18 cellular contexts compared by ENCODE assay signal in the genomic region with DNA sequence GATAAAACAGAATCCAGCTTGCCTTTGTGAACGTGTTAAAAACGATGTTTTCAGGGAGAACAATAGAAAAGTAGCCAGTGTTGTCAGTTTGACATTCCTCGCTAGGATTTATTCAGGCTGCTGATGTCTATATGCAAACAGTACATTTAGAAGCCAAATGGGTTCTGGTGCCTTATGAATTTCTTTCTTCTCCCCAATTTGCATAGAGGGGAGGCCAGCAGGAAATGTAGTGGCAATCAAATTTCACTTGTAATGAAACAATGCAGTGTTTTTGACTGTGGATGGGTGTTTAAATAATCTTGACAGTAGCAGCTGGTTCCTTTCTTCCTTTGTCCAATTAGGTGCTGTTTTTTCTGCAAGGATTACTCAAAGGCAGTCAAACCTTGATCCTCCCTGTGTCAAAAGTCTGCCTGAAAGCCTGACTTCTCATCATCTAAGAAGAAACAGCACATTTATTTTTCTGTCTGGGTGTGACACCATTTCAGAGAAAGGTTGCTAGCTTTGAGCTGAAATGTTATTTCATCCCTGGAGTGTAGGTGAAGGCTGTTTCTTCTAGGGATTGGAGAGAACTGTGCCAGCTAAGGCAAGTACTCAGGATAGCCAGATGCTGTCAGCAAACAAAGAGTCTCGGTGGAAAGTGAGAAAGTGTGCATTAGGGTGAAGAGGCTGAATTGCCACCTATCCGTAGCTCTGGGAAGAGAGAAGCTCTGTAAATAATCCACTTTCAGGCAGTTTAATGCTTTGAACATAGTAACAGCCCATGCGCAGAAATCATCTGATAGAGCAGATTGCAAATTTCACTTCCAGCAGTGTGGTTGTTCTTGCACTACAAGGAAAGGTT. TPM values are rescaled to one million over a fixed set of nuclear protein-coding genes. Genes with fewer than 3 reads are reported as not detected.
DNase-seq lines count a peak whose midpoint lies in the region; ATAC-seq, FAIRE-seq and TF ChIP-seq lines count a peak whose summit lies in the region.
"Had no signal": no experiment of that assay in that cellular context is flagged by ENCODE, and none has a peak within 500 bp of the region (broad histone marks: within the 10 kb centered on the region; RNA-seq: fewer than 3 reads in every experiment).

No MANE protein-coding gene starts in this region.

- SMC1A ChIA-PET in GM12878 (lab: Charles Lee; ENCODE audit: uncharacterized antibody, unreplicated experiment), result interaction anchor here (0.8 to 1.4 kb wide), 3 partner anchors 8 to 23 kb away, joined by 3 to 6 read pairs (median 3); no protein-coding TSS in a partner anchor

- 55% methylated on average over 6 of the region's 6 CpGs for whole genome bisulfite sequencing in GM12878 (ENCODE audit: insufficient coverage, insufficient replicate concordance, low lambda C conversion rate, missing lambda C conversion rate)

- no peak overlapping the region for H3K27ac ChIP-seq in GM12878 (ENCODE audit: control insufficient read depth, insufficient read depth)
- H3K27ac ChIP-seq: esophagus squamous epithelium had no signal

- no peaks in the 10 kb centered on the region for H3K9me3 ChIP-seq in GM12878 (replicated peaks; ENCODE audit: control insufficient read depth, insufficient read depth, low read length)
- H3K9me3 ChIP-seq: esophagus squamous epithelium, tibial nerve had no signal

- ATAC-seq in GM12878 (peak; percentile 45), HG03108 (IDR thresholded peaks at IDR 0.05; ENCODE audit: unreplicated experiment) (no peak), GM18517 (IDR thresholded peaks at IDR 0.05; ENCODE audit: unreplicated experiment) (no peak)
- no peak for ATAC-seq in naive thymus-derived CD8-positive, alpha-beta T cell
- ATAC-seq: CD8-positive, alpha-beta T cell; SK-N-SH treated with all-trans-retinoic acid at 6 μM for 48 hours had no signal

- no peak overlapping the region for H2AFZ ChIP-seq in GM12878 (ENCODE audit: control insufficient read depth, low read depth, low read length)

- no peak overlapping the region for H3K4me3 Mint-ChIP-seq in type B pancreatic cell
- H3K4me3 Mint-ChIP-seq in naive thymus-derived CD8-positive, alpha-beta T cell, result no peak overlapping the region
- H3K4me3 Mint-ChIP-seq: CD8-positive, alpha-beta T cell had no signal

- peaks cover 17% of the 10 kb centered on the region for H3K4me1 Mint-ChIP-seq in type B pancreatic cell (ENCODE audit: unreplicated experiment)
- peaks cover 6 to 26% (median 18%) of the 10 kb centered on the region in 4 donors for H3K4me1 Mint-ChIP-seq in naive thymus-derived CD8-positive, alpha-beta T cell

- peaks cover 9% of the 10 kb centered on the region; the same call in 1 of the 2 replicates for H3K4me1 ChIP-seq in GM12878 (ENCODE audit: control insufficient read depth, insufficient read depth, low read length)

- no peak for TF ChIP-seq POLR2A in GM12878 (IDR thresholded peaks at IDR 0.05; ENCODE audit: low read depth, low read length)

- H3K36me3 ChIP-seq in GM12878 (ENCODE audit: control insufficient read depth in 2 of 2, insufficient read depth in 2 of 2, low read length in 1 of 2), result no peaks in the 10 kb centered on the region
- H3K36me3 ChIP-seq: esophagus squamous epithelium, tibial nerve had no signal

- BruUV-seq in GM12878 (replicated peaks; lab: Mats Ljungman, UMichigan), result no TSS peak

- no peak overlapping the region for H3K9ac ChIP-seq in GM12878 (ENCODE audit: control insufficient read depth, insufficient read depth, low read length)

- in situ Hi-C loops in GM12878 (cut with MboI), result no loop called here

- H3K9me3 Mint-ChIP-seq in type B pancreatic cell, result no peaks in the 10 kb centered on the region
- no peaks in the 10 kb centered on the region for H3K9me3 Mint-ChIP-seq in naive thymus-derived CD8-positive, alpha-beta T cell
- H3K9me3 Mint-ChIP-seq: CD8-positive, alpha-beta T cell had no signal

- TF ChIP-seq EP300 in GM12878 (IDR thresholded peaks at IDR 0.05; ENCODE audit: borderline replicate concordance in 1 of 2, control insufficient read depth in 1 of 2, low read depth in 2 of 2, low read length in 2 of 2), result no peak

- peak overlapping the region; percentile 13 for H3K27ac Mint-ChIP-seq in type B pancreatic cell
- H3K27ac Mint-ChIP-seq in naive thymus-derived CD8-positive, alpha-beta T cell, result peak overlapping the region in 1 of 10 donors; percentile 58
- H3K27ac Mint-ChIP-seq: CD8-positive, alpha-beta T cell had no signal

- no peak for FAIRE-seq in GM12878 (lab: Jason Lieb, UNC)

- no peak for TF ChIP-seq RAD21 in GM12878 (IDR thresholded peaks at IDR 0.05; ENCODE audit: insufficient read depth, low read depth, low read length)

- intact Hi-C loops in GM12878 (cut with micrococcal nuclease; ENCODE audit: unreplicated experiment), result no loop called here

- TF ChIP-seq CTCF in GM12878 (IDR thresholded peaks at IDR 0.05 in 2 of 3, conservative IDR thresholded peaks at IDR 0.05 in 1 of 3; ENCODE audit: control insufficient read depth in 2 of 3, extremely low read depth in 1 of 3, insufficient read depth in 1 of 3, low read depth in 3 of 3, low read length in 3 of 3), result no peak
- TF ChIP-seq CTCF in type B pancreatic cell (conservative IDR thresholded peaks at IDR 0.05), result no peak

- POLR2A ChIA-PET in GM12878 (lab: Charles Lee), result no interaction called here
- POLR2A ChIA-PET in naive thymus-derived CD8-positive, alpha-beta T cell (lab: Charles Lee), result no interaction called here

- H3K27me3 ChIP-seq in GM12878 (replicated peaks in 1 of 2; ENCODE audit: control insufficient read depth in 2 of 2, insufficient read depth in 2 of 2, low read length in 1 of 2), result no peaks in the 10 kb centered on the region
- H3K27me3 ChIP-seq: esophagus squamous epithelium, tibial nerve had no signal

- no peaks in the 10 kb centered on the region for H3K36me3 Mint-ChIP-seq in type B pancreatic cell
- no peaks in the 10 kb centered on the region for H3K36me3 Mint-ChIP-seq in naive thymus-derived CD8-positive, alpha-beta T cell
- H3K36me3 Mint-ChIP-seq: CD8-positive, alpha-beta T cell had no signal

- CTCF ChIA-PET in GM12878 (lab: Yijun Ruan, JAX), result interaction anchor here (1.0 to 1.3 kb wide), 2 partner anchors 26 to 47 kb away, joined by 3 read pairs; no protein-coding TSS in a partner anchor

- H3K4me2 ChIP-seq in GM12878 (ENCODE audit: control insufficient read depth, insufficient read depth), result 0 out of 2 replicates have a peak overlapping the region, but pooled peaks have one; percentile 38

- peak; percentile 67 for DNase-seq in NCI-H187 treated with DMSO at 0.1 percent for 48 hours (lab: John Stamatoyannopoulos, UW)
- no peak for DNase-seq in NCI-H187 (lab: John Stamatoyannopoulos, UW)
- DNase-seq in NCI-H446 treated with DMSO at 0.1 percent for 48 hours (lab: John Stamatoyannopoulos, UW), result peak; percentile 48
- DNase-seq in GM12878 (ENCODE audit: low read depth, low spot score), result no peak
- DNase-seq in type B pancreatic cell (ENCODE audit: extremely low spot score, unreplicated experiment), result no peak
- no peak for DNase-seq in naive thymus-derived CD8-positive, alpha-beta T cell
- DNase-seq: 8988T; activated CD4-positive, alpha-beta T cell treated with anti-CD3 and anti-CD28 coated beads for 1 hour; activated T-cell treated with anti-CD3 and anti-CD28 coated beads, Interleukin-2, amount 50 U/mL, for 1 hour; CD8-positive, alpha-beta T cell; esophagus squamous epithelium; KBM-7; mesendoderm; posterior cingulate gyrus had no signal

- H4K20me1 ChIP-seq in GM12878 (ENCODE audit: control insufficient read depth, insufficient read depth), result no peaks in the 10 kb centered on the region

- H3K4me3 ChIP-seq in GM12878, result no peak overlapping the region
- H3K4me3 ChIP-seq: esophagus squamous epithelium, tibial nerve had no signal

- RAD21 ChIA-PET in GM12878 (lab: Charles Lee; ENCODE audit: unreplicated experiment), result interaction anchor here (0.9 to 1.1 kb wide), 2 partner anchors 28 to 83 kb away, joined by 3 read pairs; no protein-coding TSS in a partner anchor

- H3K79me2 ChIP-seq in GM12878 (ENCODE audit: control insufficient read depth, insufficient read depth, low read length), result no peaks in the 10 kb centered on the region

- peaks cover 3% of the 10 kb centered on the region for H3K27me3 Mint-ChIP-seq in type B pancreatic cell
- H3K27me3 Mint-ChIP-seq in naive thymus-derived CD8-positive, alpha-beta T cell, result no peaks in the 10 kb centered on the region

TF ChIP-seq in GM12878, 131 proteins besides CTCF, POLR2A, EP300 and RAD21:
- TF ChIP-seq POLR2AphosphoS5 (IDR thresholded peaks at IDR 0.05; ENCODE audit: low read length), result no peak
- TF ChIP-seq POU2F2 (IDR thresholded peaks at IDR 0.05; ENCODE audit: borderline replicate concordance, low read depth, low read length), result peak; percentile 39; the same call in 1 of the 3 replicates
- no peak for TF ChIP-seq HCFC1 (IDR thresholded peaks at IDR 0.05; ENCODE audit: low read length)

RNA-seq across cellular contexts. Expression of gene ZNRF2, which starts 36.6 kb away (rescaled TPM):
- total RNA-seq in GM12878 (2013; cell fraction: nucleolus; rRNA removed), result 35.6 and 39.6 TPM in 2 replicates
- total RNA-seq in GM12878 (2014; rRNA removed) (20.1 and 20.4 TPM in 2 replicates), GM12878 (2014; rRNA removed; fragmentation: Illumina TruSeq; extraction: Trizol) (10.2 and 11.8 TPM in 2 replicates), GM12878 (2021) (16.1 and 16.8 TPM in 2 replicates), type B pancreatic cell (ENCODE audit: low replicate concordance) (11.2 and 15.6 TPM in 2 replicates)
- 2.0 TPM for polyA plus RNA-seq in GM12878 (2011; ENCODE audit: low read depth)
- polyA plus RNA-seq in GM12878 (2011; rRNA removed) (9.3 and 15.3 TPM in 2 replicates), GM12878 (2014; fragmentation: Illumina TruSeq; extraction: Trizol) (10.5 and 12.9 TPM in 2 replicates), GM12878 (2014; fragmentation: Nextera tagmentation; extraction: Ambion mirVana) (1 to 10 TPM; 3.1 to 4.0 TPM), GM12878 (2014; rRNA removed) (9.6 and 9.7 TPM in 2 replicates), GM12878 (2016; fragmentation: Nextera tagmentation; extraction: Ambion mirVana) (1 to 10 TPM; 1.2 to 1.6 TPM)
- polyA plus RNA-seq in GM12878 (2011; cell fraction: cytosol; rRNA removed), result 3.2 and 3.8 TPM in 2 replicates
- 4.7 and 4.9 TPM in 2 replicates for polyA plus RNA-seq in GM12878 (2011; cell fraction: nucleus; rRNA removed)
- 5.0 and 5.9 TPM in 2 replicates for polyA plus RNA-seq in GM12878 (2012)
- 5.7 and 8.9 TPM in 2 replicates for polyA minus RNA-seq in GM12878 (2011; rRNA and poly(A)+ RNA removed)
- 4.8 and 4.9 TPM in 2 replicates for polyA minus RNA-seq in GM12878 (2011; cell fraction: cytosol; rRNA and poly(A)+ RNA removed)
- polyA minus RNA-seq in GM12878 (2011; cell fraction: nucleus; rRNA and poly(A)+ RNA removed), result 19.3 and 41.0 TPM in 2 replicates
- total RNA-seq in naive thymus-derived CD8-positive, alpha-beta T cell, result 10 to 100 TPM; 28.8 to 29.4 TPM
- 1 to 10 TPM; 1.1 to 2.3 (median 2.2) TPM for polyA plus RNA-seq in naive thymus-derived CD8-positive, alpha-beta T cell

Comparison
In these comparisons a context has a peak if more than half of its experiments do, and no peak if none do; other contexts are left out.
1. DNase-seq: peak in NCI-H187 treated with DMSO at 0.1 percent for 48 hours (single experiment) and NCI-H446 treated with DMSO at 0.1 percent for 48 hours (single experiment); none in NCI-H187 (0 of 2), GM12878 (single experiment), type B pancreatic cell (single experiment) and naive thymus-derived CD8-positive, alpha-beta T cell (0 of 10).